ENCODE assay signal across 2 cellular contexts in the genomic region with DNA sequence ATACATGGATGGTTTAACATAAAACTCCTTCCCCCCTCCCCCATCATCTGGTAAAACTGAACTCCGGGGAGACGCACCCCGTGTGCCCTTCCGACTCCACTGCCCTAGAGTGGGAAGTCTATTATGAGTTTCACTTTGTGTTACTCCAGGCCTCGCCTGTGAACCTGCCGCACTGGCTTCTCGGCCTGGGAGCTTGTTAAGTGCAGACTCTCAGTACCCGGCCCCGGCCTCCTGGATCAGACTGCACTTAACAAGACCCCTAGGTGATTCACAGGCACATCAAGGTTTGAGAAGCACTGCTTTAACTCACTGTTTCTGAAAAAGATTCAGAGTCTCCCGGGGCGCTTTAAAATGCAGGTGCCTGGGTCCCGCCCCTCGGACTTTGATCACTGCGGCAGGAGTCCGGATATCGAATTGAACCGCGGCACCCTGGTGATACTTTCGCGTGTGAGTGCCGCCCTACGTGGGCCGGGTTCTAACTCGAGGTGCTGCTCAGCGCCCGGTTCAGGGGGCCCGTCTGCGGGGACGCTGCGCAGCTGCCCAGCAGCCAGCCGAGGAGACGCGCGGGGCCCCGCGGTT.
TF ChIP-seq lines count a peak whose summit lies in the region.

No MANE protein-coding gene starts in this region.

TF ChIP-seq in GM23338, 12 proteins besides CTCF, POLR2A, EP300 and RAD21:
- TF ChIP-seq EZH2 (IDR thresholded peaks at IDR 0.05; ENCODE audit: low read depth, unreplicated experiment) (no peak), POLR2AphosphoS5 (IDR thresholded peaks at IDR 0.05; ENCODE audit: low read depth) (0 out of 2 replicates have a peak, but pooled peaks have one; percentile 8)

TF ChIP-seq in WTC11, 78 proteins besides CTCF, POLR2A, EP300 and RAD21:
- TF ChIP-seq ZBTB43 (CRISPR knock-in tag; IDR thresholded peaks at IDR 0.05), result no peak
- TF ChIP-seq ZNF138 (CRISPR knock-in tag; conservative IDR thresholded peaks at IDR 0.05), result no peak
- TF ChIP-seq JAZF1 (CRISPR knock-in tag; IDR thresholded peaks at IDR 0.05), result no peak
- no peak for TF ChIP-seq MYBL2 (CRISPR knock-in tag; IDR thresholded peaks at IDR 0.05)
- TF ChIP-seq TCF7 (CRISPR knock-in tag; IDR thresholded peaks at IDR 0.05; ENCODE audit: low read depth), result no peak
- no peak for TF ChIP-seq ZMAT4 (CRISPR knock-in tag; IDR thresholded peaks at IDR 0.05)
- no peak for TF ChIP-seq PRDM15 (CRISPR knock-in tag; IDR thresholded peaks at IDR 0.05)
- no peak for TF ChIP-seq NR1H2 (CRISPR knock-in tag; IDR thresholded peaks at IDR 0.05)
TF ChIP-seq in WTC11: peak in this region for 0.
